Comparison of ENCODE assay signal across 24 cellular contexts in genomic region chr16:3607161-3607560, GRCh38. TPM values are rescaled to one million over a fixed set of nuclear protein-coding genes. Genes with fewer than 3 reads are reported as not detected.
"Had no signal": no experiment of that assay in that cellular context is flagged by ENCODE, and none has a peak within 500 bp of the region (broad histone marks: within the 10 kb centered on the region; RNA-seq: fewer than 3 reads in every experiment).

No MANE protein-coding gene starts in this region.

- H3K4me2 ChIP-seq: neural progenitor cell, smooth muscle cell had no signal

- H3K4me3 ChIP-seq: neural progenitor cell, sigmoid colon, smooth muscle cell, thoracic aorta had no signal

- ATAC-seq: activated T-cell treated with anti-CD3 and anti-CD28 coated beads, Interleukin-2, amount 50 U/mL, for 4 hours; left colon had no signal

- H3K9ac ChIP-seq: neural progenitor cell had no signal

- H3K9me3 ChIP-seq: sigmoid colon, thoracic aorta had no signal

- H3K27me3 ChIP-seq: neural progenitor cell, sigmoid colon had no signal

- H2AFZ ChIP-seq: neural progenitor cell had no signal

- H3K27ac ChIP-seq: epithelial cell of prostate, neural progenitor cell, sigmoid colon, thoracic aorta had no signal

- H3K9me3 Mint-ChIP-seq: activated naive CD4-positive, alpha-beta T cell treated with anti-CD3 and anti-CD28 coated beads, Interleukin-2, amount 10 ng/mL, durations not matched to agents 7 days and 5 days; activated T-cell treated with anti-CD3 and anti-CD28 coated beads, Interleukin-2, amount 50 U/mL, for 4 hours; activated T-helper 2 cell treated with anti-CD3 and anti-CD28 coated beads, Interferon-gamma antibody, Interleukin-2, Interleukin-4, amounts not matched to agents 10 μg/mL and 5 μg/mL and 100 μg/mL, durations not matched to agents 14 hours and 24 hours and 36 hours; neural progenitor cell had no signal

- H3K4me3 Mint-ChIP-seq: activated naive CD4-positive, alpha-beta T cell treated with anti-CD3 and anti-CD28 coated beads, Interleukin-2, amount 10 ng/mL, durations not matched to agents 7 days and 5 days; activated T-cell treated with anti-CD3 and anti-CD28 coated beads, Interleukin-2, amount 50 U/mL, for 4 hours; neural progenitor cell had no signal

- DNase-seq: activated CD4-positive, alpha-beta T cell treated with anti-CD3 and anti-CD28 coated beads for 4 hours; activated CD4-positive, alpha-beta T cell treated with anti-CD3 and anti-CD28 coated beads, Interleukin-2, amount 50 U/mL, for 48 hours; activated CD4-positive, CD25-positive, alpha-beta regulatory T cell; activated CD8-positive, alpha-beta memory T cell treated with anti-CD3 and anti-CD28 coated beads, Interleukin-2, amount 50 U/mL, for 48 hours; activated naive CD4-positive, alpha-beta T cell treated with anti-CD3 and anti-CD28 coated beads, Interleukin-2, amount 10 ng/mL, durations not matched to agents 7 days and 5 days; activated T-cell treated with anti-CD3 and anti-CD28 coated beads, Interleukin-2, amount 50 U/mL, for 4 hours; cortex of kidney; mesenchymal stem cell; retina; sigmoid colon; stimulated activated CD4-positive, alpha-beta T cell treated with anti-CD3 and anti-CD28 coated beads, Interleukin-15, amount 100 ng/mL, for 24 hours; stimulated activated CD8-positive, alpha-beta memory T cell treated with anti-CD3 and anti-CD28 coated beads, Interleukin-4, amount 100 ng/mL, for 48 hours; stimulated activated naive CD4-positive, alpha-beta T cell; T1000 had no signal

- H3K36me3 ChIP-seq: neural progenitor cell had no signal

- H3K27me3 Mint-ChIP-seq: activated naive CD4-positive, alpha-beta T cell treated with anti-CD3 and anti-CD28 coated beads, Interleukin-2, amount 10 ng/mL, durations not matched to agents 7 days and 5 days; progenitor cell of endocrine pancreas had no signal

- H3K27ac Mint-ChIP-seq: activated naive CD4-positive, alpha-beta T cell treated with anti-CD3 and anti-CD28 coated beads, Interleukin-2, amount 10 ng/mL, durations not matched to agents 7 days and 5 days; activated T-helper 2 cell treated with anti-CD3 and anti-CD28 coated beads, Interferon-gamma antibody, Interleukin-2, Interleukin-4, amounts not matched to agents 10 μg/mL and 5 μg/mL and 100 μg/mL, durations not matched to agents 14 hours and 24 hours and 36 hours; neural progenitor cell; progenitor cell of endocrine pancreas had no signal

RNA-seq across cellular contexts. Expression of gene NLRC3, which starts 30.0 kb away (rescaled TPM):
- total RNA-seq: fibroblast of villous mesenchyme, myocyte, smooth muscle cell had no signal
- polyA plus RNA-seq: keratinocyte had no signal
